ENCODE assay signal across 13 cellular contexts in genomic region chr15:64905941-64906340, GRCh38. TPM values are rescaled to one million over a fixed set of nuclear protein-coding genes. Genes with fewer than 3 reads are reported as not detected.
A peak's percentile ranks its signal among the peaks of the same experiment; 100 is the strongest.
DNase-seq lines count a peak whose midpoint lies in the region; ATAC-seq, FAIRE-seq and TF ChIP-seq lines count a peak whose summit lies in the region.
"Had no signal": no experiment of that assay in that cellular context is flagged by ENCODE, and none has a peak within 500 bp of the region (broad histone marks: within the 10 kb centered on the region; RNA-seq: fewer than 3 reads in every experiment).

No MANE protein-coding gene starts in this region.

- H4K20me1 ChIP-seq in GM23248 (ENCODE audit: insufficient read depth): no peaks in the 10 kb centered on the region
- H4K20me1 ChIP-seq in OCI-LY3 (ENCODE audit: insufficient read depth, low read length): no peaks in the 10 kb centered on the region
- H4K20me1 ChIP-seq in endothelial cell of umbilical vein (replicated peaks; ENCODE audit: control insufficient read depth, extremely low read depth, insufficient read depth, low read length): no peaks in the 10 kb centered on the region

- H3K4me3 ChIP-seq in GM23248 (no peak overlapping the region), OCI-LY3 (ENCODE audit: low read length) (peak overlapping the region; percentile 74; the same call in 1 of the 2 replicates), endothelial cell of umbilical vein (replicated peaks in 1 of 3; ENCODE audit: insufficient read depth in 1 of 3, low read depth in 1 of 3, low read length in 3 of 3) (no peak overlapping the region), parathyroid adenoma (ENCODE audit: low read depth, low read length) (no peak overlapping the region), neuronal stem cell (ENCODE audit: low read length in 2 of 2) (no peak overlapping the region)
- H3K4me3 ChIP-seq: thyroid gland had no signal

- DNase-seq in GM23248 (no peak), endothelial cell of umbilical vein (ENCODE audit: low read depth, low spot score) (no peak), neuronal stem cell (ENCODE audit: low spot score) (no peak), anterior cingulate cortex (lab: John Stamatoyannopoulos, UW) (no peak)
- DNase-seq: NCI-H1105 treated with DMSO at 0.1 percent for 48 hours, NCI-H2029 treated with DMSO at 0.1 percent for 48 hours, NCI-H2227 treated with DMSO at 0.1 percent for 48 hours had no signal

- H2BK120ac ChIP-seq in neuronal stem cell (ENCODE audit: low read depth, low read length): no peak overlapping the region

- in situ Hi-C loops in GM23248 (cut with MboI): loop anchor here (10.0 kb wide), 1 partner anchor 171 kb away; no protein-coding TSS in a partner anchor

- intact Hi-C loops in endothelial cell of umbilical vein (cut with micrococcal nuclease): loop anchor here (1.0 kb wide), 4 partner anchors 65 to 175 kb away; partner anchors contain the start of gene PLEKHO2

- H3K18ac ChIP-seq in neuronal stem cell (ENCODE audit: low read length): no peak overlapping the region

- H3K4me2 ChIP-seq in GM23248 (ENCODE audit: unreplicated experiment) (no peak overlapping the region), OCI-LY3 (ENCODE audit: low read length) (peak overlapping the region; percentile 91), endothelial cell of umbilical vein (ENCODE audit: insufficient read depth, low read length) (peak overlapping the region; percentile 72), parathyroid adenoma (ENCODE audit: low read length) (no peak overlapping the region), neuronal stem cell (ENCODE audit: insufficient read depth, low read length, poor library complexity, severe bottlenecking) (no peak overlapping the region)

- no peak overlapping the region for H4K8ac ChIP-seq in neuronal stem cell (ENCODE audit: low read depth, low read length)

- H3F3A ChIP-seq in GM23248 (ENCODE audit: insufficient read depth): no peaks in the 10 kb centered on the region

- no peak overlapping the region for H4K91ac ChIP-seq in neuronal stem cell (ENCODE audit: low read depth, low read length, poor library complexity)

- H3K4me1 ChIP-seq in GM23248 (ENCODE audit: insufficient read depth): no peaks in the 10 kb centered on the region
- peaks cover 27% of the 10 kb centered on the region for H3K4me1 ChIP-seq in OCI-LY3 (ENCODE audit: low read length)
- H3K4me1 ChIP-seq in endothelial cell of umbilical vein (ENCODE audit: control insufficient read depth, extremely low read depth, insufficient read depth, low read length): peaks cover 11% of the 10 kb centered on the region
- no peaks in the 10 kb centered on the region for H3K4me1 ChIP-seq in parathyroid adenoma
- H3K4me1 ChIP-seq in neuronal stem cell (ENCODE audit: control insufficient read depth in 2 of 2, insufficient read depth in 1 of 2, low read depth in 1 of 2, low read length in 2 of 2): peaks cover 0 to 3% of the 10 kb centered on the region in 2 donors

- no peaks in the 10 kb centered on the region for H3K9me2 ChIP-seq in GM23248 (ENCODE audit: insufficient read depth)

- H3K9me3 ChIP-seq in GM23248 (ENCODE audit: low read depth) (no peaks in the 10 kb centered on the region), OCI-LY3 (ENCODE audit: insufficient read depth, low read length) (peaks cover 9% of the 10 kb centered on the region; the same call in 1 of the 2 replicates), endothelial cell of umbilical vein (replicated peaks; ENCODE audit: control insufficient read depth, insufficient read depth, low read length) (no peaks in the 10 kb centered on the region), parathyroid adenoma (ENCODE audit: control insufficient read depth, low read length) (no peaks in the 10 kb centered on the region), neuronal stem cell (replicated peaks in 1 of 2; ENCODE audit: control insufficient read depth in 2 of 2, insufficient read depth in 1 of 2, low read depth in 1 of 2, low read length in 2 of 2) (peaks cover 11 to 17% of the 10 kb centered on the region in 2 donors)
- H3K9me3 ChIP-seq: thyroid gland had no signal

- H3K79me1 ChIP-seq in neuronal stem cell (ENCODE audit: low read depth, low read length): no peaks in the 10 kb centered on the region

- POLR2A ChIA-PET in endothelial cell of umbilical vein (lab: Charles Lee): interaction anchor here (1.5 kb wide), 1 partner anchor 65 kb away, joined by 3 read pairs; the partner anchor contains the start of gene PLEKHO2

- H2AFZ ChIP-seq in GM23248 (peak overlapping the region; percentile 83; the same call in 1 of the 2 replicates), OCI-LY3 (ENCODE audit: low read depth, low read length) (peak overlapping the region; percentile 90; the same call in 1 of the 2 replicates), endothelial cell of umbilical vein (ENCODE audit: low read depth, low read length) (peak overlapping the region; percentile 100), parathyroid adenoma (peak overlapping the region; percentile 76), neuronal stem cell (ENCODE audit: low read length) (no peak overlapping the region)

- H3K9ac ChIP-seq in GM23248: no peak overlapping the region
- H3K9ac ChIP-seq in OCI-LY3 (ENCODE audit: low read length): no peak overlapping the region
- H3K9ac ChIP-seq in endothelial cell of umbilical vein (replicated peaks; ENCODE audit: extremely low read depth, insufficient read depth, low read length): no peak overlapping the region
- no peak overlapping the region for H3K9ac ChIP-seq in parathyroid adenoma
- H3K9ac ChIP-seq in neuronal stem cell (ENCODE audit: low read depth, low read length, poor library complexity): no peak overlapping the region

- WGBS in GM23248 (ENCODE audit: low coverage in 1 of 2, low lambda C conversion rate in 2 of 2, missing lambda C conversion rate in 2 of 2), 2 experiments: 58 to 69% methylated on average over 9 of the region's 9 CpGs
- no CpG with 5 or more reads among the region's 9 CpGs for WGBS in neuronal stem cell (ENCODE audit: extremely low coverage in 2 of 2, insufficient read length in 2 of 2, insufficient replicate concordance in 1 of 2), 2 donors

- H2BK15ac ChIP-seq in neuronal stem cell (ENCODE audit: low read length): no peak overlapping the region

- dilution Hi-C loops in endothelial cell of umbilical vein (cut with MboI; ENCODE audit: extremely low pct_ligation_motif_present, low sequenced_read_pairs): no loop called here

- no peak overlapping the region for H3K27ac ChIP-seq in GM23248
- no peak overlapping the region for H3K27ac ChIP-seq in OCI-LY3 (ENCODE audit: low read length)
- H3K27ac ChIP-seq in endothelial cell of umbilical vein (ENCODE audit: insufficient read depth, low read depth, low read length): no peak overlapping the region
- no peak overlapping the region for H3K27ac ChIP-seq in parathyroid adenoma
- no peak overlapping the region for H3K27ac ChIP-seq in neuronal stem cell (replicated peaks; ENCODE audit: low read length)
- H3K27ac ChIP-seq: epithelial cell of prostate had no signal

- no peak for TF ChIP-seq POLR2A in endothelial cell of umbilical vein (IDR thresholded peaks at IDR 0.05; ENCODE audit: low read depth, low read length)

- CTCF ChIA-PET in endothelial cell of umbilical vein (lab: Charles Lee): interaction anchor here (1.0 to 3.5 kb wide), 28 partner anchors 10 to 190 kb away, joined by 3 to 34 read pairs (median 6); partner anchors contain the start of gene PIF1

- H3K23ac ChIP-seq in neuronal stem cell (ENCODE audit: low read depth, low read length, poor library complexity): no peak overlapping the region

- H2AK5ac ChIP-seq in neuronal stem cell (ENCODE audit: low read depth, low read length): no peak overlapping the region

- H3K27me3 ChIP-seq in GM23248 (replicated peaks; ENCODE audit: insufficient read depth) (no peaks in the 10 kb centered on the region), OCI-LY3 (ENCODE audit: low read depth, low read length) (no peaks in the 10 kb centered on the region), endothelial cell of umbilical vein (ENCODE audit: control insufficient read depth in 2 of 2, insufficient read depth in 2 of 2, low read length in 2 of 2) (no peaks in the 10 kb centered on the region), parathyroid adenoma (ENCODE audit: control insufficient read depth, insufficient read depth, low read length) (no peaks in the 10 kb centered on the region), neuronal stem cell (ENCODE audit: control insufficient read depth in 3 of 3, insufficient read depth in 3 of 3, low read depth in 1 of 3, low read length in 3 of 3) (peaks cover 0 to 12% (median 0%) of the 10 kb centered on the region in 3 experiments)
- H3K27me3 ChIP-seq: thyroid gland had no signal

- no peaks in the 10 kb centered on the region for H3K9me1 ChIP-seq in endothelial cell of umbilical vein (replicated peaks; ENCODE audit: control insufficient read depth, extremely low read depth, insufficient read depth, low read length)

- no peak for ATAC-seq in HG02870 (IDR thresholded peaks at IDR 0.05; ENCODE audit: unreplicated experiment)

- no peak overlapping the region for H2BK5ac ChIP-seq in neuronal stem cell (ENCODE audit: low read length)

- no peak for FAIRE-seq in endothelial cell of umbilical vein (lab: Jason Lieb, UNC)

- H2BK12ac ChIP-seq in neuronal stem cell (ENCODE audit: low read length): no peak overlapping the region

- H3K36me3 ChIP-seq in GM23248 (ENCODE audit: low read depth) (no peaks in the 10 kb centered on the region), OCI-LY3 (replicated peaks; ENCODE audit: low read depth, low read length) (peaks cover 6% of the 10 kb centered on the region), endothelial cell of umbilical vein (ENCODE audit: control insufficient read depth in 2 of 2, extremely low read depth in 1 of 2, insufficient read depth in 2 of 2, low read length in 2 of 2) (no peaks in the 10 kb centered on the region), parathyroid adenoma (ENCODE audit: control insufficient read depth, insufficient read depth, low read length) (no peaks in the 10 kb centered on the region), neuronal stem cell (replicated peaks in 1 of 2; ENCODE audit: control insufficient read depth in 2 of 2, insufficient read depth in 2 of 2, low read length in 2 of 2) (no peaks in the 10 kb centered on the region)
- H3K36me3 ChIP-seq: left lung, thyroid gland had no signal

- no peak overlapping the region for H3K4ac ChIP-seq in neuronal stem cell (ENCODE audit: low read length)

- TF ChIP-seq CTCF in OCI-LY3 (IDR thresholded peaks at IDR 0.05; ENCODE audit: low read depth, low read length): no peak
- TF ChIP-seq CTCF in endothelial cell of umbilical vein (IDR thresholded peaks at IDR 0.05; ENCODE audit: extremely low read depth in 1 of 2, insufficient read depth in 1 of 2, low read depth in 1 of 2, low read length in 2 of 2): no peak
- no peak for TF ChIP-seq CTCF in parathyroid adenoma (IDR thresholded peaks at IDR 0.05)

- no TSS peak for BruUV-seq in endothelial cell of umbilical vein (replicated peaks; lab: Mats Ljungman, UMichigan)

- no peak overlapping the region for H3K14ac ChIP-seq in neuronal stem cell (ENCODE audit: low read length)

- no peaks in the 10 kb centered on the region for H3K79me2 ChIP-seq in GM23248 (ENCODE audit: insufficient read depth)
- no peaks in the 10 kb centered on the region for H3K79me2 ChIP-seq in OCI-LY3 (ENCODE audit: low read length)
- H3K79me2 ChIP-seq in endothelial cell of umbilical vein (ENCODE audit: control insufficient read depth, insufficient read depth, low read length): no peaks in the 10 kb centered on the region
- H3K79me2 ChIP-seq in parathyroid adenoma: no peaks in the 10 kb centered on the region

RNA-seq across cellular contexts. Expression of gene ANKDD1A, which starts 5.8 kb away (rescaled TPM):
- total RNA-seq in GM23248 (2014; rRNA removed; shearing (Covaris generic)): 3.1 and 3.3 TPM in 2 replicates
- polyA plus RNA-seq in GM23248 (2016; fragmentation: Nextera tagmentation; extraction: Ambion mirVana): 2.7 and 3.5 TPM in 2 replicates
- 2.4 and 2.6 TPM in 2 replicates for total RNA-seq in endothelial cell of umbilical vein
- 1.8 and 2.0 TPM in 2 replicates for polyA plus RNA-seq in endothelial cell of umbilical vein
- polyA plus RNA-seq in endothelial cell of umbilical vein (2011; cell fraction: cytosol; rRNA removed): 1.4 and 1.9 TPM in 2 replicates
- polyA plus RNA-seq in endothelial cell of umbilical vein (2011; cell fraction: nucleus; rRNA removed): 4.1 and 5.6 TPM in 2 replicates
- polyA plus RNA-seq in endothelial cell of umbilical vein (2012): 1.9 and 2.4 TPM in 2 replicates
- polyA minus RNA-seq in endothelial cell of umbilical vein: 3.2 and 3.3 TPM in 2 replicates
- not detected for polyA minus RNA-seq in endothelial cell of umbilical vein (2011; cell fraction: cytosol; rRNA and poly(A)+ RNA removed)
- polyA minus RNA-seq in endothelial cell of umbilical vein (2011; cell fraction: nucleus; rRNA and poly(A)+ RNA removed): 4.1 and 5.7 TPM in 2 replicates
- polyA plus RNA-seq in neuronal stem cell (2013, experiment 1 of 2): 3.2 TPM
- polyA plus RNA-seq in neuronal stem cell (2013, experiment 2 of 2): 3.2 TPM

Comparison
In these comparisons a context has a peak if more than half of its experiments do, and no peak if none do; other contexts are left out.
1. H3K4me2 ChIP-seq: peak in OCI-LY3 (single experiment) and endothelial cell of umbilical vein (single experiment); none in GM23248 (single experiment), parathyroid adenoma (single experiment) and neuronal stem cell (single experiment).